Comparison of ENCODE assay signal across 2 cellular contexts in genomic region chr18:9740076-9740475, GRCh38.
TF ChIP-seq lines count a peak whose summit lies in the region.

No MANE protein-coding gene starts in this region.

TF ChIP-seq in SK-N-SH, 30 proteins besides CTCF, POLR2A, EP300 and RAD21 (continued from another document):
- TF ChIP-seq PBX3 (IDR thresholded peaks at IDR 0.05), result peak; percentile 31; the same call in 1 of the 2 replicates
TF ChIP-seq in SK-N-SH: peak in this region for 1.

TF ChIP-seq in SK-N-SH treated with all-trans-retinoic acid at 6 μM for 48 hours, 23 proteins besides CTCF, POLR2A, EP300 and RAD21 (continued from another document):
- TF ChIP-seq PATZ1 (CRISPR knock-in tag; IDR thresholded peaks at IDR 0.05; ENCODE audit: borderline replicate concordance), result no peak
